26 cellular contexts compared by ENCODE assay signal in the genomic region with DNA sequence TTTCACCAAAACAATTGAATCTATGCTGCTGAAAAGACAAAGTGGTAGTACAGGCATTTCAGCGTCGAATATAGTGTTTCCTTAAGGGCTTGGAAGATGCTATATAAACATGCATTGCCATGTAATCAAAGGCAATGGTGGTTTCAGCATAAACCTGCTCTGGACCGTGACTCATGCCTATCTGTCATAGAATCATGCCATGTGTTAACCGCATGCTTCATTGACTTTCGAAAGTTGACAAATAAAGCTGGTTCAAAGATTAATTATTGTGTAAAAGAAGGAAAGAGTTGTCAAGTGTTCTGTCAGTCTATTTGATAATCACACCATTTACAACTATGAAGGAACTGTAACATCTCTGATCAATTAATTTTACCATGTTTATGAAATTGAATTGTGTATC.
DNase-seq lines count a peak whose midpoint lies in the region; ATAC-seq, FAIRE-seq and TF ChIP-seq lines count a peak whose summit lies in the region.
"Had no signal": no experiment of that assay in that cellular context is flagged by ENCODE, and none has a peak within 500 bp of the region (broad histone marks: within the 10 kb centered on the region; RNA-seq: fewer than 3 reads in every experiment).

No MANE protein-coding gene starts in this region.

- no peaks in the 10 kb centered on the region for H3K4me1 Mint-ChIP-seq in neural progenitor cell
- H3K4me1 Mint-ChIP-seq: stimulated activated effector memory CD8-positive, alpha-beta T cell treated with anti-CD3 and anti-CD28 coated beads, Interleukin-12 subunit alpha, Interleukin-12 subunit beta, amount 100 ng/mL, for 72 hours had no signal

- H3K27me3 ChIP-seq in GM23248 (replicated peaks; ENCODE audit: insufficient read depth) (no peaks in the 10 kb centered on the region), K562 (ENCODE audit: control insufficient read depth in 2 of 2, insufficient read depth in 2 of 2, low read length in 2 of 2) (no peaks in the 10 kb centered on the region), neural progenitor cell (no peaks in the 10 kb centered on the region)
- H3K27me3 ChIP-seq: cardiac muscle cell, hepatocyte, SJCRH30 had no signal

- H3K9me3 Mint-ChIP-seq in neural progenitor cell: peaks cover 9% of the 10 kb centered on the region
- H3K9me3 Mint-ChIP-seq: dendritic cell treated with granulocyte-macrophage colony-stimulating factor and Interleukin-4, amounts not matched to agents 40 ng/mL and 50 ng/mL, for 4 days; stimulated activated effector memory CD8-positive, alpha-beta T cell treated with anti-CD3 and anti-CD28 coated beads, Interleukin-12 subunit alpha, Interleukin-12 subunit beta, amount 100 ng/mL, for 72 hours had no signal

- H3K79me2 ChIP-seq in GM23248 (ENCODE audit: insufficient read depth) (no peaks in the 10 kb centered on the region), K562 (ENCODE audit: control insufficient read depth, insufficient read depth, low read length) (no peaks in the 10 kb centered on the region), neural progenitor cell (ENCODE audit: low read depth) (no peaks in the 10 kb centered on the region)
- H3K79me2 ChIP-seq: hepatocyte had no signal

- TF ChIP-seq CTCF in K562 (IDR thresholded peaks at IDR 0.05 in 2 of 3, conservative IDR thresholded peaks at IDR 0.05 in 1 of 3; ENCODE audit: insufficient read depth in 2 of 3, low read depth in 1 of 3, low read length in 3 of 3) (no peak), neural progenitor cell (IDR thresholded peaks at IDR 0.05) (no peak)

- no peak overlapping the region for H3K9ac ChIP-seq in GM23248
- no peak overlapping the region for H3K9ac ChIP-seq in K562 (ENCODE audit: insufficient read depth in 1 of 2, low read depth in 2 of 2, low read length in 2 of 2)
- no peak overlapping the region for H3K9ac ChIP-seq in neural progenitor cell

- no TSS peak for BruUV-seq in K562 (replicated peaks; lab: Mats Ljungman, UMichigan)

- H3K27ac ChIP-seq in GM23248 (no peak overlapping the region), K562 (ENCODE audit: extremely low read depth, low read depth, low read length) (no peak overlapping the region), neural progenitor cell (no peak overlapping the region)
- H3K27ac ChIP-seq: cardiac muscle cell, hepatocyte, PC-9, SJCRH30 had no signal

- H3K4me2 ChIP-seq in GM23248 (ENCODE audit: unreplicated experiment) (no peak overlapping the region), K562 (ENCODE audit: insufficient read depth, low read length) (no peak overlapping the region), neural progenitor cell (no peak overlapping the region)
- H3K4me2 ChIP-seq: hepatocyte, PC-9 had no signal

- H3K36me3 ChIP-seq in GM23248 (ENCODE audit: low read depth) (no peaks in the 10 kb centered on the region), K562 (ENCODE audit: control insufficient read depth, insufficient read depth, low read length) (no peaks in the 10 kb centered on the region), neural progenitor cell (no peaks in the 10 kb centered on the region)
- H3K36me3 ChIP-seq: cardiac muscle cell, SJCRH30 had no signal

- in situ Hi-C loops in GM23248 (cut with MboI) (no loop called here), K562 (cut with MboI) (no loop called here)

- H3F3A ChIP-seq in GM23248 (ENCODE audit: insufficient read depth) (no peaks in the 10 kb centered on the region), neural progenitor cell (ENCODE audit: low read depth) (peaks cover 4% of the 10 kb centered on the region)

- no peak for FAIRE-seq in K562 (lab: Jason Lieb, UNC)
- FAIRE-seq: GM19239, TTC549 had no signal

- no peak for TF ChIP-seq POLR2A in K562 (conservative IDR thresholded peaks at IDR 0.05)

- H3K9me2 ChIP-seq in GM23248 (ENCODE audit: insufficient read depth): no peaks in the 10 kb centered on the region

- H2AFZ ChIP-seq in GM23248 (no peak overlapping the region), K562 (ENCODE audit: low read depth, low read length) (no peak overlapping the region), neural progenitor cell (replicated peaks) (no peak overlapping the region)
- H2AFZ ChIP-seq: hepatocyte, PC-9 had no signal

- no peak overlapping the region for H3K4me3 Mint-ChIP-seq in neural progenitor cell
- H3K4me3 Mint-ChIP-seq: CD14-positive monocyte; dendritic cell treated with granulocyte-macrophage colony-stimulating factor and Interleukin-4, amounts not matched to agents 40 ng/mL and 50 ng/mL, for 4 days; stimulated activated effector memory CD8-positive, alpha-beta T cell treated with anti-CD3 and anti-CD28 coated beads, Interleukin-12 subunit alpha, Interleukin-12 subunit beta, amount 100 ng/mL, for 72 hours had no signal

- H3K9me3 ChIP-seq in GM23248 (ENCODE audit: low read depth): no peaks in the 10 kb centered on the region
- H3K9me3 ChIP-seq in K562 (replicated peaks; ENCODE audit: control insufficient read depth, insufficient read depth, low read depth, low read length): no peaks in the 10 kb centered on the region
- H3K9me3 ChIP-seq in neural progenitor cell (ENCODE audit: low read depth): no peaks in the 10 kb centered on the region
- H3K9me3 ChIP-seq: SJCRH30 had no signal

- H3K27ac Mint-ChIP-seq in neural progenitor cell: no peak overlapping the region
- H3K27ac Mint-ChIP-seq: CD14-positive monocyte; dendritic cell treated with granulocyte-macrophage colony-stimulating factor and Interleukin-4, amounts not matched to agents 40 ng/mL and 50 ng/mL, for 4 days; progenitor cell of endocrine pancreas; stimulated activated effector memory CD8-positive, alpha-beta T cell treated with anti-CD3 and anti-CD28 coated beads, Interleukin-12 subunit alpha, Interleukin-12 subunit beta, amount 100 ng/mL, for 72 hours had no signal

- ATAC-seq in K562 (no peak), left colon (peak; percentile 40), GM21423 (IDR thresholded peaks at IDR 0.05; ENCODE audit: unreplicated experiment) (no peak)
- ATAC-seq: stimulated activated effector memory CD8-positive, alpha-beta T cell treated with anti-CD3 and anti-CD28 coated beads, Interleukin-12 subunit alpha, Interleukin-12 subunit beta, amount 100 ng/mL, for 72 hours had no signal

- WGBS in GM23248 (ENCODE audit: low coverage in 1 of 2, low lambda C conversion rate in 2 of 2, missing lambda C conversion rate in 2 of 2), 2 experiments: 60 to 61% methylated on average over 5 of the region's 5 CpGs
- 29% methylated on average over 5 of the region's 5 CpGs for whole genome bisulfite sequencing in K562 (ENCODE audit: insufficient coverage, low coverage, missing lambda C conversion rate)

- no peaks in the 10 kb centered on the region for H3K9me1 ChIP-seq in K562 (ENCODE audit: control insufficient read depth, insufficient read depth, low read length)

- POLR2A ChIA-PET in K562 (lab: Yijun Ruan, JAX): no interaction called here

- DNase-seq in GM23248 (peak; percentile 30), NCI-H2171 (lab: John Stamatoyannopoulos, UW) (peak; percentile 20), K562 (ENCODE audit: extremely low read depth in 1 of 4, low spot score in 3 of 4) (no peak), left colon (no peak), DMS114 treated with DMSO at 0.1 percent for 48 hours (lab: John Stamatoyannopoulos, UW; ENCODE audit: unreplicated experiment) (no peak), neural progenitor cell (ENCODE audit: low spot score) (no peak), NCI-H748 treated with DMSO at 0.1 percent for 48 hours (lab: John Stamatoyannopoulos, UW) (no peak)
- DNase-seq: activated naive CD4-positive, alpha-beta T cell treated with Interleukin-2 at 50 U/mL for 16 hours; activated T-cell treated with anti-CD3 and anti-CD28 coated beads, Interleukin-2, amount 50 U/mL, for 48 hours; DMS79; GOT3; NCI-H1417; NCI-H524 treated with DMSO at 0.1 percent for 48 hours; PC-9; SJCRH30; T-helper 1 cell had no signal

- CTCF ChIA-PET in K562 (lab: Yijun Ruan, JAX; ENCODE audit: low intra/inter-chr PET ratio): no interaction called here

- H3K4me3 ChIP-seq in GM23248 (no peak overlapping the region), K562 (no peak overlapping the region), neural progenitor cell (no peak overlapping the region)
- H3K4me3 ChIP-seq: cardiac muscle cell, hepatocyte, lung, PC-9, SJCRH30 had no signal

- intact Hi-C loops in K562 (cut with micrococcal nuclease): no loop called here
- intact Hi-C loops in left colon (cut with DNase I, micrococcal nuclease): no loop called here

- no peaks in the 10 kb centered on the region for H3K27me3 Mint-ChIP-seq in neural progenitor cell (ENCODE audit: insufficient read depth, low read depth)
- H3K27me3 Mint-ChIP-seq: dendritic cell treated with granulocyte-macrophage colony-stimulating factor and Interleukin-4, amounts not matched to agents 40 ng/mL and 50 ng/mL, for 4 days; progenitor cell of endocrine pancreas had no signal

- no peak for TF ChIP-seq RAD21 in K562 (CRISPR knock-in tag; conservative IDR thresholded peaks at IDR 0.05 in 1 of 2, IDR thresholded peaks at IDR 0.05 in 1 of 2)

- H4K20me1 ChIP-seq in GM23248 (ENCODE audit: insufficient read depth) (no peaks in the 10 kb centered on the region), K562 (replicated peaks; ENCODE audit: control insufficient read depth, insufficient read depth, low read length) (no peaks in the 10 kb centered on the region), neural progenitor cell (ENCODE audit: low read depth) (no peaks in the 10 kb centered on the region)

- H3K4me1 ChIP-seq in GM23248 (ENCODE audit: insufficient read depth): no peaks in the 10 kb centered on the region
- no peaks in the 10 kb centered on the region for H3K4me1 ChIP-seq in K562 (replicated peaks in 1 of 2; ENCODE audit: control insufficient read depth in 2 of 2, insufficient read depth in 2 of 2, low read length in 2 of 2)
- H3K4me1 ChIP-seq in neural progenitor cell: peaks cover 5% of the 10 kb centered on the region
- H3K4me1 ChIP-seq: SJCRH30 had no signal

- no peak for TF ChIP-seq EP300 in K562 (IDR thresholded peaks at IDR 0.05; ENCODE audit: low read length)

- H3K36me3 Mint-ChIP-seq in neural progenitor cell: no peaks in the 10 kb centered on the region
- H3K36me3 Mint-ChIP-seq: CD14-positive monocyte; stimulated activated effector memory CD8-positive, alpha-beta T cell treated with anti-CD3 and anti-CD28 coated beads, Interleukin-12 subunit alpha, Interleukin-12 subunit beta, amount 100 ng/mL, for 72 hours had no signal

TF ChIP-seq in K562, 482 proteins besides CTCF, POLR2A, EP300 and RAD21:
- TF ChIP-seq FOSL1 (tag; conservative IDR thresholded peaks at IDR 0.05) (peak; percentile 38), ZNF197 (CRISPR knock-in tag; IDR thresholded peaks at IDR 0.05; ENCODE audit: low read depth) (no peak)

Comparison
In these comparisons a context has a peak if more than half of its experiments do, and no peak if none do; other contexts are left out.
1. DNase-seq: peak in GM23248 (single experiment) and NCI-H2171 (single experiment); none in K562 (0 of 4), left colon (0 of 2), DMS114 treated with DMSO at 0.1 percent for 48 hours (single experiment), neural progenitor cell (single experiment) and NCI-H748 treated with DMSO at 0.1 percent for 48 hours (single experiment).